Comparison of ENCODE assay signal across 8 cellular contexts in the genomic region with DNA sequence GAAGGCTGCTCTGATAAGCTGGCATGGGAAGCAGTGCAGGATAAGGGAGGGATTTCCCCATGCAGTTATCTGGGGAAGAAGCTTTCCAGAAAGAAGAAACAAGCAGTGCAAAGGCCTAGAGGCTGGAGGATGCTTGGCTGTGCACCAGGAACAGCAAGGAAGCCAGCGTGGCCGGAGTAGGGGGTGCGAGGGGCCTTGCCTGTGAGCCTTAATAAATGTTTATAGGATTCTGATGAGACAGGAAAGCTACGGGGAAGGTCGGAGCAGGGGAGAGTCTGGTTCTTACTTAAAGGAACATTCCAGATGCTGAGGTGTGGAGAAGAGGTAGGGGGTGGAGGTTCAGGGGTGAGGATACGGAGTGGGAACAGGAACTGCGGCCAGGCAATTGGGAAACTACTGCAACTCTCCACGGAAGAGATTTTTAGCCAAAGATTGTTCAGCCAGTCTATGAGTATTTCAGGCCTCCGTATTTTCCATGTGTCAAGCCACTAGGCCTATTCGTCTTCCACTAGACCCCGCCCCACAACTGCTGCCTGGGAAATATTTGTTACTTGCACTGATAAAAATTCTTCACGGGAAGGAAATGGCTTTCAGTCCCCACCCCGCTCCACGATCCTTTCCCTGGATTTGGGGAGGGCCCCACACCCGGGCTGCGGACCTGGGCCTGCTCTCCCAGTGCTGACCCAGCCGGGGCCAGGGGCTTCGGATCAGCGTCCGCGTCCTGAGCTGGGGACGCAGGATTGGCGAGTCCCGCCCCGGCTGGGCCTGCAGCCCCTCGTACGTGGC. TPM values are rescaled to one million over a fixed set of nuclear protein-coding genes. Genes with fewer than 3 reads are reported as not detected.
A peak's percentile ranks its signal among the peaks of the same experiment; 100 is the strongest.
DNase-seq lines count a peak whose midpoint lies in the region; ATAC-seq and TF ChIP-seq lines count a peak whose summit lies in the region.

No MANE protein-coding gene starts in this region.

- TF ChIP-seq CTCF in WI38 (IDR thresholded peaks at IDR 0.05; ENCODE audit: low read depth, low read length) (no peak), liver (IDR thresholded peaks at IDR 0.05; ENCODE audit: low read depth, low read length, missing input control) (no peak)

- H3K27me3 ChIP-seq in liver (ENCODE audit: control insufficient read depth in 4 of 4, insufficient read depth in 4 of 4, low read length in 3 of 4): no peaks in the 10 kb centered on the region

- H3K36me3 ChIP-seq in liver (ENCODE audit: control insufficient read depth in 4 of 4, insufficient read depth in 3 of 4, low read depth in 1 of 4, low read length in 3 of 4): peaks cover 0 to 2% (median 0%) of the 10 kb centered on the region in 4 donors

- DNase-seq in EH (ENCODE audit: low read depth) (peak; percentile 67), dedifferentiated amniotic fluid mesenchymal stem cell (ENCODE audit: extremely low spot score) (peak; percentile 23)
- DNase-seq in Jurkat, Clone E6-1 (ENCODE audit: low read depth, low spot score): no peak
- DNase-seq in stimulated activated CD4-positive, alpha-beta T cell treated with anti-CD3 and anti-CD28 coated beads, Interleukin-4, amount 100 ng/mL, for 4 hours: peak; percentile 20 to 35
- no peak for DNase-seq in effector CD8-positive, alpha-beta T cell (lab: John Stamatoyannopoulos, UW)

- H3K9me3 ChIP-seq in liver (ENCODE audit: control insufficient read depth in 4 of 4, low read length in 3 of 4): no peaks in the 10 kb centered on the region

- H3K9ac ChIP-seq in liver (ENCODE audit: low read depth in 1 of 2, low read length in 2 of 2): peak overlapping the region; percentile 62 to 79

- ATAC-seq in GM21515 (IDR thresholded peaks at IDR 0.05; ENCODE audit: unreplicated experiment): peak; percentile 36

- 1% methylated on average over 27 of the region's 27 CpGs for WGBS in liver

- H3K27ac ChIP-seq in liver (ENCODE audit: low read depth in 1 of 2, low read length in 2 of 2): peak overlapping the region; percentile 76 to 79

- TF ChIP-seq RAD21 in liver (IDR thresholded peaks at IDR 0.05): no peak

- peaks cover 0 to 11% (median 7%) of the 10 kb centered on the region in 4 donors for H3K4me1 ChIP-seq in liver (ENCODE audit: control insufficient read depth in 4 of 4, insufficient read depth in 4 of 4, low read length in 3 of 4)

- peak overlapping the region; percentile 65 for H3K4me3 ChIP-seq in Jurkat, Clone E6-1 (ENCODE audit: low read length)
- H3K4me3 ChIP-seq in WI38 (ENCODE audit: low read depth, low read length): peak overlapping the region; percentile 91
- H3K4me3 ChIP-seq in liver (ENCODE audit: low read depth in 1 of 3, low read length in 3 of 3): peak overlapping the region; percentile 88 to 99 (median 91)

TF ChIP-seq in liver, 16 proteins besides CTCF, POLR2A, EP300 and RAD21:
- no peak for TF ChIP-seq RXRA (IDR thresholded peaks at IDR 0.05)
- no peak for TF ChIP-seq FOXA2 (IDR thresholded peaks at IDR 0.05)
- no peak for TF ChIP-seq HNF4A (conservative IDR thresholded peaks at IDR 0.05)
- TF ChIP-seq MAX (IDR thresholded peaks at IDR 0.05): no peak
- no peak for TF ChIP-seq ATF3 (IDR thresholded peaks at IDR 0.05)
- no peak for TF ChIP-seq SP1 (IDR thresholded peaks at IDR 0.05)
- TF ChIP-seq EGR1 (IDR thresholded peaks at IDR 0.05; ENCODE audit: low read depth in 2 of 2): no peak
- TF ChIP-seq TAF1 (conservative IDR thresholded peaks at IDR 0.05): no peak
- no peak for TF ChIP-seq GABPA (IDR thresholded peaks at IDR 0.05 in 1 of 2, conservative IDR thresholded peaks at IDR 0.05 in 1 of 2)
- TF ChIP-seq JUND (IDR thresholded peaks at IDR 0.05): no peak
- no peak for TF ChIP-seq NR2F2 (IDR thresholded peaks at IDR 0.05)
- TF ChIP-seq HNF4G (IDR thresholded peaks at IDR 0.05): no peak

RNA-seq across cellular contexts. Expression of gene EIF2AK2, which starts 0.5 kb away (rescaled TPM):
- polyA plus RNA-seq in Jurkat, Clone E6-1 (2012; ENCODE audit: insufficient read depth, insufficient read length): 7.3 TPM
- 10 to 100 TPM; 14.9 to 20.0 TPM for total RNA-seq in liver
- polyA plus RNA-seq in liver: 10 to 100 TPM in 1 of 2 donors, 1 to 10 TPM in 1; 4.4 to 11.4 TPM

RNA-seq across cellular contexts. Expression of gene SULT6B1, which starts 32.2 kb away (rescaled TPM):
- polyA plus RNA-seq in Jurkat, Clone E6-1 (2012; ENCODE audit: insufficient read depth, insufficient read length): not detected
- not detected for total RNA-seq in liver
- polyA plus RNA-seq in liver: not detected

RNA-seq across cellular contexts. Expression of gene CEBPZOS, which starts 40.0 kb away (rescaled TPM):
- 1.2 TPM for polyA plus RNA-seq in Jurkat, Clone E6-1 (2012; ENCODE audit: insufficient read depth, insufficient read length)
- 10 to 100 TPM; 10.2 to 16.8 TPM for total RNA-seq in liver
- polyA plus RNA-seq in liver: 10 to 100 TPM in 1 of 2 donors, 1 to 10 TPM in 1; 9.1 to 22.9 TPM

Comparison
In these comparisons a context has a peak if more than half of its experiments do, and no peak if none do; other contexts are left out.
1. DNase-seq: peak in EH (single experiment), dedifferentiated amniotic fluid mesenchymal stem cell (single experiment) and stimulated activated CD4-positive, alpha-beta T cell treated with anti-CD3 and anti-CD28 coated beads, Interleukin-4, amount 100 ng/mL, for 4 hours (2 of 2); none in Jurkat, Clone E6-1 (single experiment) and effector CD8-positive, alpha-beta T cell (single experiment).
2. Peak in every context shown above with its lines, with median percentiles within 50 percentile points of each other: H3K4me3 ChIP-seq.